16 cellular contexts compared by ENCODE assay signal in genomic region chr12:120750806-120751205, GRCh38. TPM values are rescaled to one million over a fixed set of nuclear protein-coding genes. Genes with fewer than 3 reads are reported as not detected.
A peak's percentile ranks its signal among the peaks of the same experiment; 100 is the strongest.
DNase-seq lines count a peak whose midpoint lies in the region; ATAC-seq, FAIRE-seq and TF ChIP-seq lines count a peak whose summit lies in the region.
"Had no signal": no experiment of that assay in that cellular context is flagged by ENCODE, and none has a peak within 500 bp of the region (broad histone marks: within the 10 kb centered on the region; RNA-seq: fewer than 3 reads in every experiment).

No MANE protein-coding gene starts in this region.

- in situ Hi-C loops in Panc1 (cut with HindIII; ENCODE audit: low pct_unique_long_range_greater_than_20kb, low sequenced_read_pairs): no loop called here

- CTCF ChIA-PET in activated naive CD4-positive, alpha-beta T cell treated with anti-CD3 and anti-CD28 coated beads for 36 hours (lab: Charles Lee): interaction anchor here (0.6 to 1.4 kb wide), 5 partner anchors 16 to 231 kb away, joined by 3 to 5 read pairs (median 4); no protein-coding TSS in a partner anchor
- CTCF ChIA-PET in HCT116 (lab: Charles Lee): no interaction called here
- CTCF ChIA-PET in Panc1 (lab: Charles Lee): interaction anchor here (0.6 to 2.0 kb wide), 2 partner anchors 221 to 728 kb away, joined by 6 to 7 read pairs; no protein-coding TSS in a partner anchor

- RAD21 ChIA-PET in HCT116 (lab: Charles Lee; ENCODE audit: low non-redundant PET in 1 of 2, low total read pairs in 2 of 2, uncharacterized antibody in 2 of 2, unreplicated experiment in 2 of 2): interaction anchor here in 1 of 2 experiments (1.3 kb wide), 1 partner anchor 221 kb away, joined by 4 read pairs; no protein-coding TSS in a partner anchor

- peak; percentile 53 for TF ChIP-seq RAD21 in HCT116 (IDR thresholded peaks at IDR 0.05; ENCODE audit: low read depth)

- H3K9ac ChIP-seq in HCT116 (ENCODE audit: low read length): no peak overlapping the region
- H3K9ac ChIP-seq: SK-N-SH had no signal

- no peak overlapping the region for H3K27ac Mint-ChIP-seq in activated naive CD4-positive, alpha-beta T cell treated with anti-CD3 and anti-CD28 coated beads for 36 hours

- ATAC-seq in HCT116: peak; percentile 32; the same call in 1 of the 2 replicates
- 0 out of 2 replicates have a peak, but pooled peaks have one; percentile 21 for ATAC-seq in Panc1
- ATAC-seq in GM19467 (IDR thresholded peaks at IDR 0.05; ENCODE audit: unreplicated experiment): no peak
- ATAC-seq: GM23338 had no signal

- H3K4me1 ChIP-seq in HCT116 (ENCODE audit: control insufficient read depth in 1 of 2, insufficient read depth in 2 of 2, low read length in 2 of 2): peaks cover 3 to 11% of the 10 kb centered on the region in 2 experiments; a peak in 3 of 4 replicates
- no peaks in the 10 kb centered on the region for H3K4me1 ChIP-seq in Panc1 (ENCODE audit: control insufficient read depth, insufficient read depth, low read length)

- no peak for FAIRE-seq in urothelium cell line (lab: Jason Lieb, UNC)

- H3K9me3 ChIP-seq in HCT116 (ENCODE audit: control insufficient read depth in 1 of 2, insufficient read depth in 1 of 2, low read depth in 1 of 2, low read length in 2 of 2) (no peaks in the 10 kb centered on the region), Panc1 (ENCODE audit: control insufficient read depth, insufficient read depth, low read depth, low read length) (no peaks in the 10 kb centered on the region)

- no peak for TF ChIP-seq POLR2A in HCT116 (IDR thresholded peaks at IDR 0.05; ENCODE audit: borderline replicate concordance, extremely low read depth, insufficient read depth, insufficient read length)

- H3K27ac ChIP-seq in HCT116 (ENCODE audit: low read depth, low read length) (no peak overlapping the region), Panc1 (ENCODE audit: low read length) (no peak overlapping the region)

- H2AFZ ChIP-seq in HCT116 (ENCODE audit: low read depth, low read length, poor library complexity, severe bottlenecking): no peak overlapping the region

- H3K36me3 ChIP-seq in HCT116 (ENCODE audit: control insufficient read depth in 1 of 2, insufficient read depth in 2 of 2, low read length in 2 of 2) (no peaks in the 10 kb centered on the region), Panc1 (ENCODE audit: control insufficient read depth, insufficient read depth, low read length) (no peaks in the 10 kb centered on the region)
- H3K36me3 ChIP-seq: MG63 had no signal

- H3K27me3 Mint-ChIP-seq in activated naive CD4-positive, alpha-beta T cell treated with anti-CD3 and anti-CD28 coated beads for 36 hours (ENCODE audit: low read depth): peaks cover 2% of the 10 kb centered on the region

- H3K4me1 Mint-ChIP-seq in activated naive CD4-positive, alpha-beta T cell treated with anti-CD3 and anti-CD28 coated beads for 36 hours (ENCODE audit: low read depth): no peaks in the 10 kb centered on the region
- H3K4me1 Mint-ChIP-seq: GM23338 had no signal

- intact Hi-C loops in activated naive CD4-positive, alpha-beta T cell treated with anti-CD3 and anti-CD28 coated beads for 36 hours (cut with micrococcal nuclease): loop anchor here (1.0 kb wide), 1 partner anchor 220 kb away; no protein-coding TSS in a partner anchor
- intact Hi-C loops in HCT116 (cut with micrococcal nuclease): loop anchor here (2.0 kb wide), 1 partner anchor 220 kb away; no protein-coding TSS in a partner anchor
- intact Hi-C loops in Panc1 (cut with micrococcal nuclease; ENCODE audit: unreplicated experiment): loop anchor here (10.0 kb wide), 1 partner anchor 224 kb away; the partner anchor contains the start of gene HNF1A

- POLR2A ChIA-PET in HCT116 (lab: Charles Lee): no interaction called here
- POLR2A ChIA-PET in Panc1 (lab: Charles Lee): interaction anchor here (0.7 kb wide), 1 partner anchor 440 kb away, joined by 10 read pairs; no protein-coding TSS in a partner anchor

- no peaks in the 10 kb centered on the region for H3K9me2 ChIP-seq in HCT116 (ENCODE audit: insufficient read depth)
- H3K9me2 ChIP-seq: SK-N-SH had no signal

- no peak overlapping the region for H3K4me3 Mint-ChIP-seq in activated naive CD4-positive, alpha-beta T cell treated with anti-CD3 and anti-CD28 coated beads for 36 hours
- H3K4me3 Mint-ChIP-seq: GM23338 had no signal

- H3K4me3 ChIP-seq in HCT116 (replicated peaks in 1 of 2; ENCODE audit: low read depth in 1 of 2, low read length in 2 of 2): no peak overlapping the region
- no peak overlapping the region for H3K4me3 ChIP-seq in Panc1 (ENCODE audit: low read depth in 2 of 2, low read length in 2 of 2)
- H3K4me3 ChIP-seq: GM23338, MG63 had no signal

- peak; percentile 45 for DNase-seq in activated naive CD4-positive, alpha-beta T cell treated with anti-CD3 and anti-CD28 coated beads for 36 hours
- no peak for DNase-seq in activated naive CD4-positive, alpha-beta T cell treated with Interleukin-2 at 50 U/mL for 16 hours
- no peak for DNase-seq in HCT116 (ENCODE audit: low read depth, low spot score)
- DNase-seq in Panc1 (ENCODE audit: low read depth, low spot score): no peak
- no peak for DNase-seq in urothelium cell line (ENCODE audit: low spot score)
- DNase-seq in C1 segment of cervical spinal cord (lab: John Stamatoyannopoulos, UW): no peak
- DNase-seq: COR-L47, DMS153, MG63, NCI-H1092 treated with DMSO at 0.1 percent for 48 hours, NCI-H2227 treated with DMSO at 0.1 percent for 48 hours, NCI-H524, SHP77, SK-N-SH had no signal

- peaks cover 5% of the 10 kb centered on the region for H3K9me3 Mint-ChIP-seq in activated naive CD4-positive, alpha-beta T cell treated with anti-CD3 and anti-CD28 coated beads for 36 hours

- no peak overlapping the region for H3K4me2 ChIP-seq in HCT116 (ENCODE audit: low read length)
- H3K4me2 ChIP-seq: GM23338, SK-N-SH had no signal

- no TSS peak for BruUV-seq in HCT116 (replicated peaks; lab: Mats Ljungman, UMichigan)
- no TSS peak for BruUV-seq in Panc1 (replicated peaks; lab: Mats Ljungman, UMichigan)

- peaks cover 1% of the 10 kb centered on the region for H3K36me3 Mint-ChIP-seq in activated naive CD4-positive, alpha-beta T cell treated with anti-CD3 and anti-CD28 coated beads for 36 hours (ENCODE audit: low read depth)

- H3K79me2 ChIP-seq in HCT116 (ENCODE audit: insufficient read depth, low read length): no peaks in the 10 kb centered on the region

- TF ChIP-seq CTCF in HCT116 (IDR thresholded peaks at IDR 0.05 in 2 of 3, conservative IDR thresholded peaks at IDR 0.05 in 1 of 3; ENCODE audit: borderline replicate concordance in 1 of 3, insufficient read depth in 1 of 3, low read depth in 2 of 3, low read length in 2 of 3) (peak; percentile 20 to 47 (median 26); a peak in 3 of 6 replicates), Panc1 (IDR thresholded peaks at IDR 0.05) (no peak; the same call in 1 of the 2 replicates)

- H4K20me1 ChIP-seq in HCT116 (ENCODE audit: insufficient read depth): no peaks in the 10 kb centered on the region

- H3K27me3 ChIP-seq in HCT116 (ENCODE audit: insufficient read depth, low read length) (no peaks in the 10 kb centered on the region), Panc1 (ENCODE audit: control insufficient read depth, insufficient read depth, low read length) (no peaks in the 10 kb centered on the region)
- H3K27me3 ChIP-seq: MG63 had no signal

TF ChIP-seq in HCT116, 20 proteins besides CTCF, POLR2A, EP300 and RAD21:
- TF ChIP-seq SIN3A (IDR thresholded peaks at IDR 0.05; ENCODE audit: low read depth) (no peak), REST (IDR thresholded peaks at IDR 0.05; ENCODE audit: low read depth) (no peak), CBX3 (IDR thresholded peaks at IDR 0.05; ENCODE audit: low read depth) (no peak), ZNF274 (IDR thresholded peaks at IDR 0.05; ENCODE audit: low read depth, low read length) (no peak), POLR2AphosphoS5 (IDR thresholded peaks at IDR 0.05; ENCODE audit: low read depth, low read length) (no peak), ZFX (IDR thresholded peaks at IDR 0.05) (no peak), SRF (IDR thresholded peaks at IDR 0.05; ENCODE audit: low read depth) (no peak)
- TF ChIP-seq, protein P1, sequence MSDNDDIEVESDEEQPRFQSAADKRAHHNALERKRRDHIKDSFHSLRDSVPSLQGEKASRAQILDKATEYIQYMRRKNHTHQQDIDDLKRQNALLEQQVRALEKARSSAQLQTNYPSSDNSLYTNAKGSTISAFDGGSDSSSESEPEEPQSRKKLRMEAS (IDR thresholded peaks at IDR 0.05): no peak

RNA-seq across cellular contexts. Expression of gene ACADS, which starts 25.2 kb away (rescaled TPM):
- total RNA-seq in activated naive CD4-positive, alpha-beta T cell treated with anti-CD3 and anti-CD28 coated beads for 36 hours: 10 to 100 TPM; 15.4 to 15.8 TPM
- total RNA-seq in HCT116 (2021; ENCODE audit: unreplicated experiment) (21.4 TPM), Panc1 (2021; ENCODE audit: unreplicated experiment) (15.9 TPM)
- polyA plus RNA-seq in HCT116 (2012): 21.2 and 22.2 TPM in 2 replicates
- 16.9 TPM for polyA plus RNA-seq in Panc1 (2012; ENCODE audit: insufficient read length)

RNA-seq across cellular contexts. Expression of gene UNC119B, which starts 40.5 kb away (rescaled TPM):
- total RNA-seq in activated naive CD4-positive, alpha-beta T cell treated with anti-CD3 and anti-CD28 coated beads for 36 hours: 10 to 100 TPM; 31.9 to 32.6 TPM
- total RNA-seq in HCT116 (2021; ENCODE audit: unreplicated experiment): 33.8 TPM
- 20.2 and 21.3 TPM in 2 replicates for polyA plus RNA-seq in HCT116 (2012)
- 26.0 TPM for total RNA-seq in Panc1 (2021; ENCODE audit: unreplicated experiment)
- 23.6 TPM for polyA plus RNA-seq in Panc1 (2012; ENCODE audit: insufficient read length)
